Comparison of ENCODE assay signal across 1 cellular context in genomic region chr19:43380008-43380407, GRCh38.
TF ChIP-seq lines count a peak whose summit lies in the region.

No MANE protein-coding gene starts in this region.

TF ChIP-seq in H1, 55 proteins besides CTCF, POLR2A, EP300 and RAD21:
- no peak for TF ChIP-seq RXRA (IDR thresholded peaks at IDR 0.05; ENCODE audit: insufficient read depth, low read depth, low read length)
- TF ChIP-seq TBP (IDR thresholded peaks at IDR 0.05; ENCODE audit: low read depth, low read length), result no peak
- no peak for TF ChIP-seq GTF2F1 (IDR thresholded peaks at IDR 0.05; ENCODE audit: borderline replicate concordance, low read depth, low read length)
- TF ChIP-seq KDM5A (IDR thresholded peaks at IDR 0.05; ENCODE audit: low read length), result no peak
- TF ChIP-seq SRF (IDR thresholded peaks at IDR 0.05; ENCODE audit: low read depth, low read length), result no peak
- TF ChIP-seq NRF1 (IDR thresholded peaks at IDR 0.05; ENCODE audit: low read depth, low read length), result no peak
- no peak for TF ChIP-seq ZNF274 (IDR thresholded peaks at IDR 0.05; ENCODE audit: borderline replicate concordance, extremely low read depth, low read length)
